ENCODE assay signal across 23 cellular contexts in genomic region chr11:12930850-12931249, GRCh38.
DNase-seq lines count a peak whose midpoint lies in the region; ATAC-seq, FAIRE-seq and TF ChIP-seq lines count a peak whose summit lies in the region.
"Had no signal": no experiment of that assay in that cellular context is flagged by ENCODE, and none has a peak within 500 bp of the region (broad histone marks: within the 10 kb centered on the region; RNA-seq: fewer than 3 reads in every experiment).

No MANE protein-coding gene starts in this region.

- no peaks in the 10 kb centered on the region for H3K4me1 Mint-ChIP-seq in activated naive CD8-positive, alpha-beta T cell treated with anti-CD3 and anti-CD28 coated beads for 36 hours
- no peaks in the 10 kb centered on the region for H3K4me1 Mint-ChIP-seq in activated naive CD8-positive, alpha-beta T cell treated with anti-CD3 and anti-CD28 coated beads, Interleukin-2, amount 50 U/mL, for 24 hours
- H3K4me1 Mint-ChIP-seq in type B pancreatic cell (ENCODE audit: unreplicated experiment): peaks cover 9% of the 10 kb centered on the region
- no peaks in the 10 kb centered on the region for H3K4me1 Mint-ChIP-seq in naive thymus-derived CD8-positive, alpha-beta T cell

- POLR2A ChIA-PET in HepG2 (lab: Yijun Ruan, JAX): no interaction called here
- POLR2A ChIA-PET in naive thymus-derived CD8-positive, alpha-beta T cell (lab: Charles Lee): no interaction called here

- TF ChIP-seq RAD21 in HepG2 (CRISPR knock-in tag; IDR thresholded peaks at IDR 0.05): no peak

- H3K27me3 Mint-ChIP-seq in activated naive CD8-positive, alpha-beta T cell treated with anti-CD3 and anti-CD28 coated beads for 36 hours: peaks cover 5% of the 10 kb centered on the region
- H3K27me3 Mint-ChIP-seq in activated naive CD8-positive, alpha-beta T cell treated with anti-CD3 and anti-CD28 coated beads, Interleukin-2, amount 50 U/mL, for 24 hours: no peaks in the 10 kb centered on the region
- H3K27me3 Mint-ChIP-seq in type B pancreatic cell: no peaks in the 10 kb centered on the region
- H3K27me3 Mint-ChIP-seq in naive thymus-derived CD8-positive, alpha-beta T cell: peaks cover 3 to 12% (median 9%) of the 10 kb centered on the region in 5 donors

- no peaks in the 10 kb centered on the region for H3K9me3 ChIP-seq in HepG2 (ENCODE audit: low read length)
- H3K9me3 ChIP-seq: BLaER1 treated with 17β-estradiol and CSF1 and Interleukin-3, amounts not matched to agents 10 nM and 100 nM; Peyer's patch; SJCRH30 had no signal

- H3K4me1 ChIP-seq in HepG2 (ENCODE audit: insufficient read depth, low read length): peaks cover 15% of the 10 kb centered on the region
- H3K4me1 ChIP-seq: BLaER1 treated with 17β-estradiol and CSF1 and Interleukin-3, amounts not matched to agents 10 nM and 100 nM; Peyer's patch; SJCRH30 had no signal

- TF ChIP-seq POLR2A in HepG2 (IDR thresholded peaks at IDR 0.05; ENCODE audit: insufficient read depth in 1 of 2, low read depth in 2 of 2, low read length in 2 of 2): no peak

- in situ Hi-C loops in HepG2 (cut with HindIII; ENCODE audit: extremely low pct_ligation_motif_present, low pct_unique_long_range_greater_than_20kb): no loop called here

- FAIRE-seq in HepG2 (lab: Jason Lieb, UNC): no peak
- FAIRE-seq: G401.6, GM12892, GM18507 had no signal

- CTCF ChIA-PET in HepG2 (lab: Yijun Ruan, JAX; ENCODE audit: low intra/inter-chr PET ratio, low total read pairs): no interaction called here

- no peaks in the 10 kb centered on the region for H3K79me2 ChIP-seq in HepG2 (ENCODE audit: insufficient read depth, low read length)

- H3K4me3 Mint-ChIP-seq in activated naive CD8-positive, alpha-beta T cell treated with anti-CD3 and anti-CD28 coated beads for 36 hours: no peak overlapping the region
- H3K4me3 Mint-ChIP-seq in activated naive CD8-positive, alpha-beta T cell treated with anti-CD3 and anti-CD28 coated beads, Interleukin-2, amount 50 U/mL, for 24 hours: no peak overlapping the region
- H3K4me3 Mint-ChIP-seq in type B pancreatic cell: no peak overlapping the region
- no peak overlapping the region for H3K4me3 Mint-ChIP-seq in naive thymus-derived CD8-positive, alpha-beta T cell
- H3K4me3 Mint-ChIP-seq: CD8-positive, alpha-beta T cell had no signal

- no peak for ATAC-seq in activated naive CD8-positive, alpha-beta T cell treated with anti-CD3 and anti-CD28 coated beads, Interleukin-2, amount 50 U/mL, for 24 hours
- ATAC-seq in HepG2: peak; percentile 70
- no peak for ATAC-seq in HG03045 (IDR thresholded peaks at IDR 0.05; ENCODE audit: unreplicated experiment)
- no peak for ATAC-seq in naive thymus-derived CD8-positive, alpha-beta T cell
- ATAC-seq: CD8-positive, alpha-beta T cell had no signal

- H4K20me1 ChIP-seq in HepG2 (ENCODE audit: insufficient read depth, low read length): no peaks in the 10 kb centered on the region
- H4K20me1 ChIP-seq: BLaER1 treated with 17β-estradiol and CSF1 and Interleukin-3, amounts not matched to agents 10 nM and 100 nM had no signal

- no peak overlapping the region for H3K27ac ChIP-seq in HepG2 (ENCODE audit: extremely low read length, insufficient read depth, low read length)
- H3K27ac ChIP-seq: BLaER1 treated with 17β-estradiol and CSF1 and Interleukin-3, amounts not matched to agents 10 nM and 100 nM; KMS-11; Peyer's patch; SJCRH30 had no signal

- no peaks in the 10 kb centered on the region for H3K36me3 Mint-ChIP-seq in activated naive CD8-positive, alpha-beta T cell treated with anti-CD3 and anti-CD28 coated beads for 36 hours
- H3K36me3 Mint-ChIP-seq in activated naive CD8-positive, alpha-beta T cell treated with anti-CD3 and anti-CD28 coated beads, Interleukin-2, amount 50 U/mL, for 24 hours (ENCODE audit: low read depth): no peaks in the 10 kb centered on the region
- H3K36me3 Mint-ChIP-seq in type B pancreatic cell: peaks cover 34% of the 10 kb centered on the region
- peaks cover 0 to 4% (median 0%) of the 10 kb centered on the region in 3 donors for H3K36me3 Mint-ChIP-seq in naive thymus-derived CD8-positive, alpha-beta T cell
- H3K36me3 Mint-ChIP-seq: CD8-positive, alpha-beta T cell had no signal

- no peak overlapping the region for H3K9ac ChIP-seq in HepG2 (ENCODE audit: insufficient read depth, low read depth, low read length)
- H3K9ac ChIP-seq: BLaER1 treated with 17β-estradiol and CSF1 and Interleukin-3, amounts not matched to agents 10 nM and 100 nM; KMS-11 had no signal

- H3K4me2 ChIP-seq in HepG2 (ENCODE audit: low read depth, low read length): no peak overlapping the region
- H3K4me2 ChIP-seq: BLaER1 treated with 17β-estradiol and CSF1 and Interleukin-3, amounts not matched to agents 10 nM and 100 nM; KMS-11 had no signal

- H3K9me3 Mint-ChIP-seq in activated naive CD8-positive, alpha-beta T cell treated with anti-CD3 and anti-CD28 coated beads for 36 hours: no peaks in the 10 kb centered on the region
- no peaks in the 10 kb centered on the region for H3K9me3 Mint-ChIP-seq in activated naive CD8-positive, alpha-beta T cell treated with anti-CD3 and anti-CD28 coated beads, Interleukin-2, amount 50 U/mL, for 24 hours
- peaks cover 4% of the 10 kb centered on the region for H3K9me3 Mint-ChIP-seq in type B pancreatic cell
- H3K9me3 Mint-ChIP-seq in naive thymus-derived CD8-positive, alpha-beta T cell: peaks cover 0 to 4% (median 0%) of the 10 kb centered on the region in 9 donors
- H3K9me3 Mint-ChIP-seq: CD8-positive, alpha-beta T cell had no signal

- intact Hi-C loops in HepG2 (cut with micrococcal nuclease; ENCODE audit: unreplicated experiment): no loop called here

- BruUV-seq in HepG2 (replicated peaks; lab: Mats Ljungman, UMichigan): no TSS peak

- H3K36me3 ChIP-seq in HepG2 (replicated peaks in 1 of 2; ENCODE audit: control insufficient read depth in 1 of 2, insufficient read depth in 2 of 2, low read length in 2 of 2): peaks cover 9 to 20% of the 10 kb centered on the region in 2 experiments; a peak in 4 of 5 replicates
- H3K36me3 ChIP-seq: BLaER1 treated with 17β-estradiol and CSF1 and Interleukin-3, amounts not matched to agents 10 nM and 100 nM had no signal

- no peaks in the 10 kb centered on the region; a peak in 1 of 5 replicates for H3K27me3 ChIP-seq in HepG2 (ENCODE audit: control insufficient read depth in 1 of 2, insufficient read depth in 2 of 2, low read length in 2 of 2)
- H3K27me3 ChIP-seq: BLaER1 treated with 17β-estradiol and CSF1 and Interleukin-3, amounts not matched to agents 10 nM and 100 nM; Peyer's patch; SJCRH30 had no signal

- H2AFZ ChIP-seq in HepG2 (ENCODE audit: low read length): no peak overlapping the region

- H3K4me3 ChIP-seq in choroid plexus epithelial cell (ENCODE audit: low read depth, low read length) (no peak overlapping the region), HepG2 (replicated peaks in 1 of 3; ENCODE audit: insufficient read depth in 1 of 3, low read depth in 2 of 3, low read length in 3 of 3) (no peak overlapping the region)
- H3K4me3 ChIP-seq: BLaER1 treated with 17β-estradiol and CSF1 and Interleukin-3, amounts not matched to agents 10 nM and 100 nM; Peyer's patch; SJCRH30 had no signal

- H3K27ac Mint-ChIP-seq in activated naive CD8-positive, alpha-beta T cell treated with anti-CD3 and anti-CD28 coated beads for 36 hours: peak overlapping the region; percentile 42
- H3K27ac Mint-ChIP-seq in activated naive CD8-positive, alpha-beta T cell treated with anti-CD3 and anti-CD28 coated beads, Interleukin-2, amount 50 U/mL, for 24 hours: no peak overlapping the region
- H3K27ac Mint-ChIP-seq in type B pancreatic cell: peak overlapping the region; percentile 29
- H3K27ac Mint-ChIP-seq in naive thymus-derived CD8-positive, alpha-beta T cell: no peak overlapping the region
- H3K27ac Mint-ChIP-seq: CD8-positive, alpha-beta T cell had no signal

- TF ChIP-seq EP300 in HepG2 (IDR thresholded peaks at IDR 0.05; ENCODE audit: low read depth in 2 of 2, low read length in 2 of 2) (no peak; a peak in 1 of 4 replicates), HepG2 (CRISPR knock-in tag; IDR thresholded peaks at IDR 0.05; ENCODE audit: borderline replicate concordance) (no peak)

- TF ChIP-seq CTCF in choroid plexus epithelial cell (conservative IDR thresholded peaks at IDR 0.05; ENCODE audit: low read depth, low read length): no peak
- TF ChIP-seq CTCF in HepG2 (CRISPR knock-in tag; IDR thresholded peaks at IDR 0.05): no peak
- TF ChIP-seq CTCF in type B pancreatic cell (conservative IDR thresholded peaks at IDR 0.05): no peak

- DNase-seq in activated naive CD8-positive, alpha-beta T cell treated with anti-CD3 and anti-CD28 coated beads for 36 hours: no peak
- no peak for DNase-seq in activated naive CD8-positive, alpha-beta T cell treated with anti-CD3 and anti-CD28 coated beads, Interleukin-2, amount 50 U/mL, for 24 hours
- DNase-seq in choroid plexus epithelial cell (ENCODE audit: low read depth) (peak; percentile 33), HepG2 (ENCODE audit: low spot score) (peak; percentile 43), type B pancreatic cell (ENCODE audit: extremely low spot score, unreplicated experiment) (no peak), inferior parietal cortex (ENCODE audit: extremely low spot score) (no peak)
- DNase-seq in naive thymus-derived CD8-positive, alpha-beta T cell: no peak
- DNase-seq: 8988T; CD8-positive, alpha-beta T cell; DND-41; GOT3; NCI-H1694; NCI-H2081; NCI-H2171 treated with DMSO at 0.1 percent for 48 hours; NCI-H524 treated with DMSO at 0.1 percent for 48 hours; Peyer's patch; SJCRH30 had no signal

TF ChIP-seq in HepG2, 621 proteins besides CTCF, POLR2A, EP300 and RAD21 (continues in another document):
- 0 out of 2 replicates have a peak, but pooled peaks have one; percentile 17 for TF ChIP-seq FOXP4 (CRISPR knock-in tag; IDR thresholded peaks at IDR 0.05)

Comparison
In these comparisons a context has a peak if more than half of its experiments do, and no peak if none do; other contexts are left out.
1. H3K27ac Mint-ChIP-seq: peak in activated naive CD8-positive, alpha-beta T cell treated with anti-CD3 and anti-CD28 coated beads for 36 hours (single experiment) and type B pancreatic cell (single experiment); none in activated naive CD8-positive, alpha-beta T cell treated with anti-CD3 and anti-CD28 coated beads, Interleukin-2, amount 50 U/mL, for 24 hours (single experiment) and naive thymus-derived CD8-positive, alpha-beta T cell (0 of 10).
2. DNase-seq: peak in choroid plexus epithelial cell (single experiment) and HepG2 (single experiment); none in activated naive CD8-positive, alpha-beta T cell treated with anti-CD3 and anti-CD28 coated beads for 36 hours (single experiment), activated naive CD8-positive, alpha-beta T cell treated with anti-CD3 and anti-CD28 coated beads, Interleukin-2, amount 50 U/mL, for 24 hours (single experiment), type B pancreatic cell (single experiment), inferior parietal cortex (single experiment) and naive thymus-derived CD8-positive, alpha-beta T cell (0 of 10).